23 cellular contexts compared by ENCODE assay signal in the genomic region with DNA sequence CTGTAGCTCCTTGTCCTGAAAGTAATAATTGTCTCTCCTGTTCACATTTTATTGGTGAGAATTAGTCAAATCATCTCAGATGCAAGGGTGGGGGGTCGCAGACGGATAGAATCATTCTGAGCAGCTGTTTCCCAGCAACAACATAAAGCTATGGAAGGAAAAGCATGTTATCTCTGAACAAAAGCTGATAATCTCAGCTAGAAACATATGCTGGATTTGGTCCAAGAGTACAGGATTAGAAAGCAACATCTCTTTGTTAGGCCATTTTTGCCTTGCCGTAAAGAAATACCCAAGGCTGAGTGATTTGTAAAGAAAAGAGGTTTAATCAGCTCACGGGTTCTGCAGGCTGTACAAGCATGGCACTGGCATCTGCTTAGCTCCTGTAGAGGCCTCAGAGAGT.
"Had no signal": no experiment of that assay in that cellular context is flagged by ENCODE, and none has a peak within 500 bp of the region (broad histone marks: within the 10 kb centered on the region; RNA-seq: fewer than 3 reads in every experiment).

No MANE protein-coding gene starts in this region.

- H3K27ac ChIP-seq: cardiac muscle cell, left ventricle myocardium inferior, ovary, psoas muscle, tibial nerve had no signal

- ATAC-seq: activated CD4-positive, alpha-beta T cell treated with anti-CD3 and anti-CD28 coated beads for 36 hours; activated T-cell treated with anti-CD3 and anti-CD28 coated beads, Interleukin-2, amount 50 U/mL, for 4 hours; natural killer cell; psoas muscle; right cardiac atrium; WTC11 had no signal

- H3K9me3 ChIP-seq: left ventricle myocardium inferior, ovary, psoas muscle, tibial nerve had no signal

- H3K4me1 ChIP-seq: left ventricle myocardium inferior, psoas muscle, tibial nerve had no signal

- DNase-seq: activated CD4-positive, alpha-beta T cell treated with anti-CD3 and anti-CD28 coated beads for 36 hours; activated CD4-positive, alpha-beta T cell treated with anti-CD3 and anti-CD28 coated beads, Interleukin-2, amount 50 U/mL, for 4 hours; activated CD8-positive, alpha-beta memory T cell treated with anti-CD3 and anti-CD28 coated beads, Interleukin-2, amount 50 U/mL, for 48 hours; activated naive CD4-positive, alpha-beta T cell treated with Interleukin-2 at 50 U/mL for 16 hours; activated naive CD8-positive, alpha-beta T cell treated with anti-CD3 and anti-CD28 coated beads for 36 hours; activated T-cell treated with anti-CD3 and anti-CD28 coated beads, Interleukin-2, amount 50 U/mL, for 4 hours; amniotic stem cell; effector CD4-positive, alpha-beta T cell; hippocampal formation; kidney glomerular epithelial cell; left ventricle myocardium inferior; mammary epithelial cell; midbrain; natural killer cell; ovary; psoas muscle; right cardiac atrium; stimulated activated CD4-positive, alpha-beta T cell treated with anti-CD3 and anti-CD28 coated beads, Interleukin-12 subunit alpha, Interleukin-12 subunit beta, amount 100 ng/mL, for 4 hours; substantia nigra; T-helper 1 cell had no signal

- H3K4me3 ChIP-seq: cardiac muscle cell, left ventricle myocardium inferior, ovary, psoas muscle, tibial nerve had no signal

- H3K27me3 ChIP-seq: cardiac muscle cell, ovary, tibial nerve had no signal

- H3K36me3 ChIP-seq: cardiac muscle cell, left ventricle myocardium inferior, ovary, tibial nerve had no signal
